10 cellular contexts compared by ENCODE assay signal in genomic region chr7:43137121-43137744, GRCh38. TPM values are rescaled to one million over a fixed set of nuclear protein-coding genes. Genes with fewer than 3 reads are reported as not detected.
DNase-seq lines count a peak whose midpoint lies in the region; ATAC-seq, FAIRE-seq and TF ChIP-seq lines count a peak whose summit lies in the region.
"Not testable (repeated sequence)": the region's sequence is repeated elsewhere in the genome, so short reads cannot be mapped to it uniquely, and the experiment has no call there.
"Had no signal": no experiment of that assay in that cellular context is flagged by ENCODE, and none has a peak within 500 bp of the region (broad histone marks: within the 10 kb centered on the region; RNA-seq: fewer than 3 reads in every experiment).

No MANE protein-coding gene starts in this region.

- not testable (repeated sequence) for H4K8ac ChIP-seq in trophoblast cell (ENCODE audit: low read depth, low read length)

- not testable (repeated sequence) for H3K4ac ChIP-seq in trophoblast cell (ENCODE audit: low read depth, low read length)

- H2BK5ac ChIP-seq in trophoblast cell (ENCODE audit: low read depth, low read length, poor library complexity), result not testable (repeated sequence)

- BruUV-seq in HCT116 (replicated peaks; lab: Mats Ljungman, UMichigan), result not testable (repeated sequence)

- not testable (repeated sequence) for H3K4me3 ChIP-seq in A549; HCT116 (replicated peaks in 1 of 2; ENCODE audit: low read depth in 1 of 2, low read length in 2 of 2); SJSA1; esophagus muscularis mucosa; trophoblast cell (ENCODE audit: low read depth, low read length)

- H2BK120ac ChIP-seq in trophoblast cell (ENCODE audit: insufficient read depth, low read length, poor library complexity), result not testable (repeated sequence)

- H2AFZ ChIP-seq in HCT116 (ENCODE audit: low read depth, low read length, poor library complexity, severe bottlenecking); trophoblast cell (ENCODE audit: insufficient read depth, low read length, poor library complexity): not testable (repeated sequence)

- not testable (repeated sequence) for H3K27me3 ChIP-seq in HCT116 (ENCODE audit: insufficient read depth, low read length); SJSA1 (replicated peaks); esophagus muscularis mucosa; trophoblast cell (ENCODE audit: insufficient read depth, low read length)

- not testable (repeated sequence) for TF ChIP-seq RAD21 in A549 (conservative IDR thresholded peaks at IDR 0.05 in 1 of 2, IDR thresholded peaks at IDR 0.05 in 1 of 2); HCT116 (IDR thresholded peaks at IDR 0.05; ENCODE audit: low read depth)

- H3K4me2 ChIP-seq in A549; trophoblast cell (ENCODE audit: low read length): not testable (repeated sequence)
- peak overlapping the region; percentile 13; the same call in 1 of the 2 replicates for H3K4me2 ChIP-seq in HCT116 (ENCODE audit: low read length)

- intact Hi-C loops in HCT116 (cut with micrococcal nuclease); esophagus muscularis mucosa (cut with DNase I): not testable (repeated sequence)

- not testable (repeated sequence) for H4K91ac ChIP-seq in trophoblast cell (ENCODE audit: low read depth, low read length)

- not testable (repeated sequence) for H3K36me3 ChIP-seq in HCT116 (ENCODE audit: control insufficient read depth in 1 of 2, insufficient read depth in 2 of 2, low read length in 2 of 2); SJSA1; esophagus muscularis mucosa; trophoblast cell (ENCODE audit: control insufficient read depth in 1 of 2, insufficient read depth in 2 of 2, low read length in 2 of 2)

- not testable (repeated sequence) for FAIRE-seq in A549 (lab: Jason Lieb, UNC)

- not testable (repeated sequence) for H4K12ac ChIP-seq in trophoblast cell (ENCODE audit: low read depth, low read length)

- H4K20me1 ChIP-seq in HCT116 (ENCODE audit: insufficient read depth), result not testable (repeated sequence)

- 71% methylated on average over 6 of the region's 6 CpGs for WGBS in A549 (ENCODE audit: missing lambda C conversion rate)
- 86% methylated on average over 6 of the region's 6 CpGs for WGBS in esophagus muscularis mucosa
- no CpG with 5 or more reads among the region's 6 CpGs for WGBS in trophoblast cell (ENCODE audit: extremely low coverage, insufficient coverage, insufficient read length)

- H3K27ac ChIP-seq in A549; HCT116 (ENCODE audit: low read depth, low read length); esophagus muscularis mucosa (replicated peaks in 1 of 4); trophoblast cell (ENCODE audit: low read depth, low read length): not testable (repeated sequence)
- peak overlapping the region; percentile 84 for H3K27ac ChIP-seq in SJSA1

- TF ChIP-seq POLR2A in A549 (IDR thresholded peaks at IDR 0.05; ENCODE audit: low read length); HCT116 (IDR thresholded peaks at IDR 0.05; ENCODE audit: borderline replicate concordance, extremely low read depth, insufficient read depth, insufficient read length); esophagus muscularis mucosa (IDR thresholded peaks at IDR 0.05; ENCODE audit: low read depth): not testable (repeated sequence)

- not testable (repeated sequence) for TF ChIP-seq CTCF in A549 (IDR thresholded peaks at IDR 0.05); HCT116 (IDR thresholded peaks at IDR 0.05 in 2 of 3, conservative IDR thresholded peaks at IDR 0.05 in 1 of 3; ENCODE audit: borderline replicate concordance in 1 of 3, insufficient read depth in 1 of 3, low read depth in 2 of 3, low read length in 2 of 3); esophagus muscularis mucosa (IDR thresholded peaks at IDR 0.05)

- not testable (repeated sequence) for H3K9ac ChIP-seq in HCT116 (ENCODE audit: low read length); trophoblast cell (ENCODE audit: low read length)

- H3K14ac ChIP-seq in trophoblast cell (ENCODE audit: low read length), result not testable (repeated sequence)

- H3K79me1 ChIP-seq in trophoblast cell (ENCODE audit: low read length), result not testable (repeated sequence)

- not testable (repeated sequence) for TF ChIP-seq EP300 in A549 (IDR thresholded peaks at IDR 0.05); esophagus muscularis mucosa (IDR thresholded peaks at IDR 0.05)

- not testable (repeated sequence) for H3K4me1 ChIP-seq in A549; esophagus muscularis mucosa; trophoblast cell (ENCODE audit: control insufficient read depth in 1 of 2, insufficient read depth in 2 of 2, low read length in 2 of 2)
- H3K4me1 ChIP-seq in HCT116 (ENCODE audit: control insufficient read depth in 1 of 2, insufficient read depth in 2 of 2, low read length in 2 of 2) (peaks cover 21 to 31% of the 10 kb centered on the region in 2 experiments), SJSA1 (replicated peaks) (peaks cover 50% of the 10 kb centered on the region)

- CTCF ChIA-PET in A549 (lab: Yijun Ruan, JAX); HCT116 (lab: Charles Lee): not testable (repeated sequence)

- not testable (repeated sequence) for H3K9me2 ChIP-seq in HCT116 (ENCODE audit: insufficient read depth)

- ATAC-seq in A549, HCT116: not testable (repeated sequence)

- RAD21 ChIA-PET in HCT116 (lab: Charles Lee; ENCODE audit: low non-redundant PET in 1 of 2, low total read pairs in 2 of 2, uncharacterized antibody in 2 of 2, unreplicated experiment in 2 of 2), result not testable (repeated sequence)

- POLR2A ChIA-PET in A549 (lab: Yijun Ruan, JAX); HCT116 (lab: Charles Lee): not testable (repeated sequence)

- H3K79me2 ChIP-seq in HCT116 (ENCODE audit: insufficient read depth, low read length); trophoblast cell (ENCODE audit: control insufficient read depth, insufficient read depth, low read length, poor library complexity): not testable (repeated sequence)

- not testable (repeated sequence) for H3K18ac ChIP-seq in trophoblast cell (ENCODE audit: low read length)

- H3K23ac ChIP-seq in trophoblast cell (ENCODE audit: low read length), result not testable (repeated sequence)

- H3K9me3 ChIP-seq in A549; HCT116 (ENCODE audit: control insufficient read depth in 1 of 2, insufficient read depth in 1 of 2, low read depth in 1 of 2, low read length in 2 of 2); SJSA1 (replicated peaks); esophagus muscularis mucosa; trophoblast cell (ENCODE audit: insufficient read depth, low read depth, low read length): not testable (repeated sequence)

- H2AK5ac ChIP-seq in trophoblast cell (ENCODE audit: low read length), result not testable (repeated sequence)

- DNase-seq in A549 (ENCODE audit: low read depth in 1 of 2, low spot score in 1 of 2); HCT116 (ENCODE audit: low read depth, low spot score): not testable (repeated sequence)
- DNase-seq in EL (peak; percentile 61), SJSA1 (ENCODE audit: low read depth in 1 of 2, low spot score in 2 of 2) (peak; percentile 53 to 72), astrocyte of the hippocampus (ENCODE audit: low read depth, low spot score) (peak; percentile 39), esophagus muscularis mucosa (ENCODE audit: extremely low spot score) (peak; percentile 62), left kidney (ENCODE audit: low read depth, low spot score) (peak; percentile 36), trophoblast cell (peak; percentile 50 to 51)

- H2BK12ac ChIP-seq in trophoblast cell (ENCODE audit: low read length), result not testable (repeated sequence)

TF ChIP-seq in A549, 52 proteins besides CTCF, POLR2A, EP300 and RAD21:
- peak; percentile 81 for TF ChIP-seq ZC3H11A (IDR thresholded peaks at IDR 0.05)

RNA-seq across cellular contexts. Expression of gene HECW1, which starts 24.8 kb away (rescaled TPM):
- polyA plus RNA-seq in A549 (2011; rRNA removed) (11.3 and 16.0 TPM in 2 replicates), A549 (2017; fragmentation: RNase III; extraction: RNeasy Plus Mini Kit Qiagen cat#74134 plus additional on column Dnase treatment) (11.3 to 12.5 TPM (median 12.2 TPM) in 3 replicates)
- 15.3 and 18.0 TPM in 2 replicates for polyA plus RNA-seq in A549 (2012; cell fraction: cytosol; rRNA removed)
- polyA plus RNA-seq in A549 (2012; cell fraction: nucleus; rRNA removed), result 22.8 and 24.7 TPM in 2 replicates
- polyA minus RNA-seq in A549 (2011; rRNA and poly(A)+ RNA removed), result 21.9 and 25.8 TPM in 2 replicates
- total RNA-seq in HCT116 (2021; ENCODE audit: unreplicated experiment) (5.6 TPM), esophagus muscularis mucosa (under 1 TPM; 0.06 to 0.99 (median 0.27) TPM)
- 2.8 and 3.1 TPM in 2 replicates for polyA plus RNA-seq in HCT116 (2012)
- total RNA-seq in SJSA1 (2014; rRNA removed; shearing (Covaris generic)), result 19.1 TPM in 2 replicates
- under 0.01 and 0.04 TPM in 2 replicates for polyA plus RNA-seq in trophoblast cell (2013)
- total RNA-seq: CD4-positive, alpha-beta T cell; SJCRH30 had no signal
